Comparison of ENCODE assay signal across 16 cellular contexts in genomic region chr9:133828338-133828997, GRCh38.
"Had no signal": no experiment of that assay in that cellular context is flagged by ENCODE, and none has a peak within 500 bp of the region (broad histone marks: within the 10 kb centered on the region; RNA-seq: fewer than 3 reads in every experiment).

No MANE protein-coding gene starts in this region.

- H3K36me3 ChIP-seq: pancreas, thoracic aorta had no signal

- H3K27me3 ChIP-seq: body of pancreas, pancreas had no signal

- H3K4me1 ChIP-seq: body of pancreas, pancreas had no signal

- H3K4me3 ChIP-seq: body of pancreas, pancreas, thoracic aorta had no signal

- H3K27ac ChIP-seq: body of pancreas, pancreas, thoracic aorta had no signal

- FAIRE-seq: pancreas had no signal

- DNase-seq: activated CD4-positive, alpha-beta T cell treated with anti-CD3 and anti-CD28 coated beads for 4 hours; activated CD8-positive, alpha-beta T cell treated with anti-CD3 and anti-CD28 coated beads for 36 hours; activated gamma-delta T cell; activated T-cell treated with anti-CD3 and anti-CD28 coated beads, Interleukin-2, amount 50 U/mL, for 4 hours; amniotic stem cell; body of pancreas; effector memory CD4-positive, alpha-beta T cell; foreskin fibroblast; immature natural killer cell; left cardiac atrium; naive thymus-derived CD4-positive, alpha-beta T cell; pancreas; stimulated activated CD4-positive, alpha-beta T cell treated with anti-CD3 and anti-CD28 coated beads, Interleukin-1b, Interleukin-23, amount 100 ng/mL, for 48 hours; T-cell had no signal

- ATAC-seq: activated CD8-positive, alpha-beta T cell treated with anti-CD3 and anti-CD28 coated beads for 36 hours; activated naive CD4-positive, alpha-beta T cell treated with anti-CD3 and anti-CD28 coated beads, Interleukin-2, amount 50 U/mL, for 72 hours; activated T-cell treated with anti-CD3 and anti-CD28 coated beads, Interleukin-2, amount 50 U/mL, for 4 hours; body of pancreas; left cardiac atrium; naive thymus-derived CD4-positive, alpha-beta T cell; pancreas; T-cell had no signal

- H3K9me3 ChIP-seq: body of pancreas, pancreas, thoracic aorta had no signal
